8 cellular contexts compared by ENCODE assay signal in genomic region chr4:152500798-152501434, GRCh38. TPM values are rescaled to one million over a fixed set of nuclear protein-coding genes. Genes with fewer than 3 reads are reported as not detected.
DNase-seq lines count a peak whose midpoint lies in the region; ATAC-seq, FAIRE-seq and TF ChIP-seq lines count a peak whose summit lies in the region.

No MANE protein-coding gene starts in this region.

- POLR2A ChIA-PET in K562 (lab: Yijun Ruan, JAX), result interaction anchor here (0.5 kb wide), 1 partner anchor 298 kb away, joined by 4 read pairs; no protein-coding TSS in a partner anchor

- peak; percentile 80 to 86 for TF ChIP-seq RAD21 in K562 (CRISPR knock-in tag; conservative IDR thresholded peaks at IDR 0.05 in 1 of 2, IDR thresholded peaks at IDR 0.05 in 1 of 2)

- BruUV-seq in K562 (replicated peaks; lab: Mats Ljungman, UMichigan), result no TSS peak

- H3K36me3 ChIP-seq in GM23248 (ENCODE audit: low read depth) (no peaks in the 10 kb centered on the region), Loucy (ENCODE audit: insufficient read depth, low read length) (no peaks in the 10 kb centered on the region), SJSA1 (no peaks in the 10 kb centered on the region), K562 (ENCODE audit: control insufficient read depth, insufficient read depth, low read length) (no peaks in the 10 kb centered on the region)

- H4K20me1 ChIP-seq in GM23248 (ENCODE audit: insufficient read depth), result no peaks in the 10 kb centered on the region; the same call in 1 of the 2 replicates
- peaks cover 4% of the 10 kb centered on the region for H4K20me1 ChIP-seq in Loucy (ENCODE audit: insufficient read depth, low read length, poor library complexity, severe bottlenecking)
- peaks cover 28% of the 10 kb centered on the region for H4K20me1 ChIP-seq in K562 (replicated peaks; ENCODE audit: control insufficient read depth, insufficient read depth, low read length)

- in situ Hi-C loops in GM23248 (cut with MboI) (no loop called here), K562 (cut with MboI) (no loop called here)

- TF ChIP-seq CTCF in Loucy (conservative IDR thresholded peaks at IDR 0.05; ENCODE audit: low read length) (peak; percentile 95), K562 (IDR thresholded peaks at IDR 0.05 in 2 of 3, conservative IDR thresholded peaks at IDR 0.05 in 1 of 3; ENCODE audit: insufficient read depth in 2 of 3, low read depth in 1 of 3, low read length in 3 of 3) (peak; percentile 44 to 82 (median 76))

- H3K79me2 ChIP-seq in GM23248 (ENCODE audit: insufficient read depth) (peaks cover 97% of the 10 kb centered on the region), Loucy (ENCODE audit: insufficient read depth, low read length) (peaks cover 74% of the 10 kb centered on the region), K562 (ENCODE audit: control insufficient read depth, insufficient read depth, low read length) (peaks cover 28% of the 10 kb centered on the region)

- H3K27me3 ChIP-seq in GM23248 (replicated peaks; ENCODE audit: insufficient read depth), result no peaks in the 10 kb centered on the region
- no peaks in the 10 kb centered on the region for H3K27me3 ChIP-seq in Loucy (ENCODE audit: insufficient read depth, low read length, poor library complexity, severe bottlenecking)
- no peaks in the 10 kb centered on the region for H3K27me3 ChIP-seq in SJSA1 (replicated peaks)
- no peaks in the 10 kb centered on the region for H3K27me3 ChIP-seq in K562 (ENCODE audit: control insufficient read depth in 2 of 2, insufficient read depth in 2 of 2, low read length in 2 of 2)

- no peak overlapping the region for H3K4me2 ChIP-seq in GM23248 (ENCODE audit: unreplicated experiment)
- H3K4me2 ChIP-seq in Loucy (ENCODE audit: low read depth, low read length, poor library complexity, severe bottlenecking), result no peak overlapping the region
- no peak overlapping the region for H3K4me2 ChIP-seq in K562 (ENCODE audit: insufficient read depth, low read length)

- H3K27ac ChIP-seq in GM23248 (no peak overlapping the region), SJSA1 (no peak overlapping the region), K562 (ENCODE audit: extremely low read depth, low read depth, low read length) (no peak overlapping the region)

- H3K9me1 ChIP-seq in K562 (ENCODE audit: control insufficient read depth, insufficient read depth, low read length), result no peaks in the 10 kb centered on the region

- H3K9ac ChIP-seq in GM23248, result no peak overlapping the region
- H3K9ac ChIP-seq in Loucy (ENCODE audit: low read depth, low read length, poor library complexity, severe bottlenecking), result no peak overlapping the region
- H3K9ac ChIP-seq in K562 (ENCODE audit: insufficient read depth in 1 of 2, low read depth in 2 of 2, low read length in 2 of 2), result no peak overlapping the region

- peak; percentile 94 for FAIRE-seq in K562 (lab: Jason Lieb, UNC)

- H3K9me2 ChIP-seq in GM23248 (ENCODE audit: insufficient read depth) (no peaks in the 10 kb centered on the region), Loucy (replicated peaks; ENCODE audit: low read depth, low read length) (no peaks in the 10 kb centered on the region)

- intact Hi-C loops in K562 (cut with micrococcal nuclease), result loop anchor here (1.0 to 5.0 kb wide), 4 partner anchors 81 to 236 kb away; no protein-coding TSS in a partner anchor

- ATAC-seq in K562, result peak; percentile 93

- H2AFZ ChIP-seq in GM23248, result no peak overlapping the region
- no peak overlapping the region for H2AFZ ChIP-seq in Loucy (ENCODE audit: low read length)
- no peak overlapping the region for H2AFZ ChIP-seq in K562 (ENCODE audit: low read depth, low read length)

- no peak for TF ChIP-seq EP300 in K562 (IDR thresholded peaks at IDR 0.05; ENCODE audit: low read length)

- WGBS in GM23248 (ENCODE audit: low coverage in 1 of 2, low lambda C conversion rate in 2 of 2, missing lambda C conversion rate in 2 of 2), 2 experiments, result 3 to 8% methylated on average over 1 of the region's 1 CpG
- WGBS in K562 (ENCODE audit: insufficient coverage, low coverage, missing lambda C conversion rate), result 0% methylated on average over 1 of the region's 1 CpG

- H3K4me3 ChIP-seq in GM23248 (no peak overlapping the region), Loucy (ENCODE audit: low read length, poor library complexity, severe bottlenecking) (no peak overlapping the region), SJSA1 (no peak overlapping the region), K562 (no peak overlapping the region)

- CTCF ChIA-PET in K562 (lab: Yijun Ruan, JAX; ENCODE audit: low intra/inter-chr PET ratio), result interaction anchor here (0.6 to 4.7 kb wide), 5 partner anchors 136 to 1231 kb away, joined by 3 to 39 read pairs (median 6); no protein-coding TSS in a partner anchor

- DNase-seq in SHP77 (lab: John Stamatoyannopoulos, UW), result peak; percentile 4 to 55
- no peak for DNase-seq in SHP77 treated with DMSO at 0.1 percent for 48 hours (lab: John Stamatoyannopoulos, UW)
- DNase-seq in GM23248, result peak; percentile 82
- peak; percentile 46 to 65 for DNase-seq in SJSA1 (ENCODE audit: low read depth in 1 of 2, low spot score in 2 of 2)
- peak; percentile 47 to 86 (median 56) for DNase-seq in K562 (ENCODE audit: extremely low read depth in 1 of 4, low spot score in 3 of 4)
- DNase-seq in iPS-NIHi11 (ENCODE audit: low spot score), result peak; percentile 50
- DNase-seq in stimulated activated CD4-positive, alpha-beta T cell treated with anti-CD3 and anti-CD28 coated beads, Interleukin-2, amount 100 ng/mL, for 4 hours (ENCODE audit: low read depth), result peak; percentile 63

- H3K9me3 ChIP-seq in GM23248 (ENCODE audit: low read depth) (no peaks in the 10 kb centered on the region), Loucy (ENCODE audit: insufficient read depth, low read depth, low read length) (no peaks in the 10 kb centered on the region), SJSA1 (replicated peaks) (no peaks in the 10 kb centered on the region), K562 (replicated peaks; ENCODE audit: control insufficient read depth, insufficient read depth, low read depth, low read length) (no peaks in the 10 kb centered on the region)

- no peak for TF ChIP-seq POLR2A in K562 (conservative IDR thresholded peaks at IDR 0.05)

- no peaks in the 10 kb centered on the region for H3F3A ChIP-seq in GM23248 (ENCODE audit: insufficient read depth)
- H3F3A ChIP-seq in Loucy (ENCODE audit: low read depth), result no peaks in the 10 kb centered on the region

- H3K4me1 ChIP-seq in GM23248 (ENCODE audit: insufficient read depth) (peaks cover 20% of the 10 kb centered on the region), Loucy (ENCODE audit: insufficient read depth, low read length, poor library complexity, severe bottlenecking) (peaks cover 4% of the 10 kb centered on the region), SJSA1 (replicated peaks) (no peaks in the 10 kb centered on the region), K562 (replicated peaks in 1 of 2; ENCODE audit: control insufficient read depth in 2 of 2, insufficient read depth in 2 of 2, low read length in 2 of 2) (peaks cover 0 to 8% of the 10 kb centered on the region in 2 experiments; a peak in 3 of 5 replicates)

TF ChIP-seq in K562, 482 proteins besides CTCF, POLR2A, EP300 and RAD21 (continues in another document):
- TF ChIP-seq JUND (IDR thresholded peaks at IDR 0.05; ENCODE audit: borderline replicate concordance, low read depth, low read length) (0 out of 2 replicates have a peak, but pooled peaks have one; percentile 3), JUND (tag; IDR thresholded peaks at IDR 0.05; ENCODE audit: borderline replicate concordance, low read depth, low read length) (no peak), ZBTB7A (IDR thresholded peaks at IDR 0.05; ENCODE audit: borderline replicate concordance, control insufficient read depth, low read depth, low read length) (no peak), MXI1 (IDR thresholded peaks at IDR 0.05; ENCODE audit: low read depth, low read length) (no peak), ELF2 (CRISPR knock-in tag; IDR thresholded peaks at IDR 0.05) (no peak), ARID2 (IDR thresholded peaks at IDR 0.05) (no peak), ATF7 (IDR thresholded peaks at IDR 0.05) (0 out of 2 replicates have a peak, but pooled peaks have one; percentile 17), GATA2 (CRISPR knock-in tag; IDR thresholded peaks at IDR 0.05) (no peak), ZNF764 (CRISPR knock-in tag; IDR thresholded peaks at IDR 0.05; ENCODE audit: low read depth) (no peak)

RNA-seq across cellular contexts. Expression of gene FBXW7, which starts 35.0 kb away (rescaled TPM):
- total RNA-seq in GM23248 (2014; rRNA removed; shearing (Covaris generic)), result 29.0 and 30.7 TPM in 2 replicates
- polyA plus RNA-seq in GM23248 (2016; fragmentation: Nextera tagmentation; extraction: Ambion mirVana) (6.5 and 8.8 TPM in 2 replicates), K562 (2011; rRNA removed) (12.0 and 16.4 TPM in 2 replicates), K562 (2014; fragmentation: Illumina TruSeq; extraction: Trizol) (13.1 and 14.3 TPM in 2 replicates), K562 (2014; fragmentation: Nextera tagmentation; extraction: Ambion mirVana) (1 to 10 TPM; 6.8 to 9.1 TPM), K562 (2014; rRNA removed) (11.8 and 12.4 TPM in 2 replicates)
- total RNA-seq in SJSA1 (2014; rRNA removed; shearing (Covaris generic)), result 28.9 and 29.5 TPM in 2 replicates
- 29.9 and 116 TPM in 2 replicates for total RNA-seq in K562 (2011; cell fraction: chromatin; rRNA removed; ENCODE audit: low replicate concordance)
- 13.0 and 18.2 TPM in 2 replicates for total RNA-seq in K562 (2011; cell fraction: nucleolus; rRNA removed)
- 39.8 and 74.2 TPM in 2 replicates for total RNA-seq in K562 (2011; cell fraction: nucleoplasm; rRNA removed)
- total RNA-seq in K562 (2014; rRNA removed) (19.6 and 26.4 TPM in 2 replicates), K562 (2014; rRNA removed; fragmentation: Illumina TruSeq; extraction: Trizol) (44.2 and 54.8 TPM in 2 replicates), K562 (2015; rRNA removed; fragmentation: Illumina TruSeq; extraction: Trizol) (39.9 TPM in 2 replicates), K562 (2021) (19.4 and 19.9 TPM in 2 replicates)
- 2.0 and 5.6 TPM in 2 replicates for polyA plus RNA-seq in K562 (2011; cell fraction: cytosol; rRNA removed)
- polyA plus RNA-seq in K562 (2011; cell fraction: nucleus; rRNA removed), result 29.6 and 42.8 TPM in 2 replicates
- polyA plus RNA-seq in K562 (2012), result 12.5 and 13.1 TPM in 2 replicates
- 95.7 and 99.2 TPM in 2 replicates for polyA minus RNA-seq in K562 (2011; rRNA and poly(A)+ RNA removed)
- 10.4 and 10.5 TPM in 2 replicates for polyA minus RNA-seq in K562 (2011; cell fraction: cytosol; rRNA and poly(A)+ RNA removed)
- 37.0 and 64.0 TPM in 2 replicates for polyA minus RNA-seq in K562 (2011; cell fraction: nucleus; rRNA and poly(A)+ RNA removed)
